ENCODE assay signal across 9 cellular contexts in genomic region chr15:84681822-84682221, GRCh38. TPM values are rescaled to one million over a fixed set of nuclear protein-coding genes. Genes with fewer than 3 reads are reported as not detected.
A peak's percentile ranks its signal among the peaks of the same experiment; 100 is the strongest.
DNase-seq lines count a peak whose midpoint lies in the region; ATAC-seq and TF ChIP-seq lines count a peak whose summit lies in the region.
"Had no signal": no experiment of that assay in that cellular context is flagged by ENCODE, and none has a peak within 500 bp of the region (broad histone marks: within the 10 kb centered on the region; RNA-seq: fewer than 3 reads in every experiment).

No MANE protein-coding gene starts in this region.

- H3K27me3 Mint-ChIP-seq in activated naive CD4-positive, alpha-beta T cell treated with anti-CD3 and anti-CD28 coated beads for 36 hours (ENCODE audit: low read depth): no peaks in the 10 kb centered on the region
- no peaks in the 10 kb centered on the region for H3K27me3 Mint-ChIP-seq in activated CD4-positive, alpha-beta memory T cell treated with anti-CD3 and anti-CD28 coated beads for 36 hours
- no peaks in the 10 kb centered on the region for H3K27me3 Mint-ChIP-seq in stimulated activated naive B cell treated with anti-CD40 and anti-IgM and Interleukin-4, amounts not matched to agents 10 μg/mL and 1 μg/mL and 100 μg/mL, for 72 hours

- H3K4me3 ChIP-seq in epithelial cell of proximal tubule (ENCODE audit: low read depth, low read length) (no peak overlapping the region), heart right ventricle (no peak overlapping the region)

- ATAC-seq in stimulated activated naive B cell treated with anti-CD40 and anti-IgM and Interleukin-4, amounts not matched to agents 10 μg/mL and 1 μg/mL and 100 μg/mL, for 72 hours (replicated peaks): peak in 1 of 2 donors; percentile 45
- ATAC-seq in heart right ventricle: no peak

- peak; percentile 38 for DNase-seq in activated naive CD4-positive, alpha-beta T cell treated with anti-CD3 and anti-CD28 coated beads for 36 hours
- DNase-seq in activated naive CD4-positive, alpha-beta T cell (lab: John Stamatoyannopoulos, UW): no peak
- peak; percentile 86 for DNase-seq in activated CD4-positive, alpha-beta memory T cell treated with anti-CD3 and anti-CD28 coated beads for 36 hours
- DNase-seq in epithelial cell of proximal tubule (ENCODE audit: low read depth): peak; percentile 73
- no peak for DNase-seq in stimulated activated naive B cell treated with anti-CD40 and anti-IgM and Interleukin-4, amounts not matched to agents 10 μg/mL and 1 μg/mL and 100 μg/mL, for 72 hours
- no peak for DNase-seq in D341Med (ENCODE audit: low spot score)
- no peak for DNase-seq in NCI-H2081 (lab: John Stamatoyannopoulos, UW)
- no peak for DNase-seq in heart right ventricle
- DNase-seq: NCI-H146 had no signal

- peaks cover 13% of the 10 kb centered on the region for H3K4me1 Mint-ChIP-seq in activated naive CD4-positive, alpha-beta T cell treated with anti-CD3 and anti-CD28 coated beads for 36 hours (ENCODE audit: low read depth)
- peaks cover 36% of the 10 kb centered on the region for H3K4me1 Mint-ChIP-seq in activated CD4-positive, alpha-beta memory T cell treated with anti-CD3 and anti-CD28 coated beads for 36 hours (ENCODE audit: low read depth)
- H3K4me1 Mint-ChIP-seq in stimulated activated naive B cell treated with anti-CD40 and anti-IgM and Interleukin-4, amounts not matched to agents 10 μg/mL and 1 μg/mL and 100 μg/mL, for 72 hours: peaks cover 9 to 25% of the 10 kb centered on the region in 2 donors

- CTCF ChIA-PET in activated naive CD4-positive, alpha-beta T cell treated with anti-CD3 and anti-CD28 coated beads for 36 hours (lab: Charles Lee): no interaction called here
- CTCF ChIA-PET in activated CD4-positive, alpha-beta memory T cell treated with anti-CD3 and anti-CD28 coated beads for 36 hours (lab: Charles Lee): interaction anchor here (0.7 to 1.4 kb wide), 5 partner anchors 13 to 246 kb away, joined by 3 to 5 read pairs (median 4); no protein-coding TSS in a partner anchor

- no peaks in the 10 kb centered on the region for H3K9me3 ChIP-seq in heart right ventricle

- TF ChIP-seq CTCF in epithelial cell of proximal tubule (conservative IDR thresholded peaks at IDR 0.05; ENCODE audit: low read depth, low read length): no peak
- TF ChIP-seq CTCF in heart right ventricle (IDR thresholded peaks at IDR 0.05): no peak

- H3K36me3 ChIP-seq in heart right ventricle: peaks cover 0 to 99% (median 23%) of the 10 kb centered on the region in 9 donors

- no peaks in the 10 kb centered on the region for H3K9me3 Mint-ChIP-seq in activated naive CD4-positive, alpha-beta T cell treated with anti-CD3 and anti-CD28 coated beads for 36 hours
- no peaks in the 10 kb centered on the region for H3K9me3 Mint-ChIP-seq in activated CD4-positive, alpha-beta memory T cell treated with anti-CD3 and anti-CD28 coated beads for 36 hours
- H3K9me3 Mint-ChIP-seq in stimulated activated naive B cell treated with anti-CD40 and anti-IgM and Interleukin-4, amounts not matched to agents 10 μg/mL and 1 μg/mL and 100 μg/mL, for 72 hours: no peaks in the 10 kb centered on the region

- no peak overlapping the region for H3K27ac Mint-ChIP-seq in activated naive CD4-positive, alpha-beta T cell treated with anti-CD3 and anti-CD28 coated beads for 36 hours
- peak overlapping the region; percentile 79 for H3K27ac Mint-ChIP-seq in activated CD4-positive, alpha-beta memory T cell treated with anti-CD3 and anti-CD28 coated beads for 36 hours
- peak overlapping the region; percentile 25 for H3K27ac Mint-ChIP-seq in stimulated activated naive B cell treated with anti-CD40 and anti-IgM and Interleukin-4, amounts not matched to agents 10 μg/mL and 1 μg/mL and 100 μg/mL, for 72 hours

- peaks cover 23% of the 10 kb centered on the region for H3K36me3 Mint-ChIP-seq in activated naive CD4-positive, alpha-beta T cell treated with anti-CD3 and anti-CD28 coated beads for 36 hours (ENCODE audit: low read depth)
- peaks cover 48% of the 10 kb centered on the region for H3K36me3 Mint-ChIP-seq in activated CD4-positive, alpha-beta memory T cell treated with anti-CD3 and anti-CD28 coated beads for 36 hours
- peaks cover 22 to 42% of the 10 kb centered on the region in 2 donors for H3K36me3 Mint-ChIP-seq in stimulated activated naive B cell treated with anti-CD40 and anti-IgM and Interleukin-4, amounts not matched to agents 10 μg/mL and 1 μg/mL and 100 μg/mL, for 72 hours

- no peaks in the 10 kb centered on the region for H3K27me3 ChIP-seq in heart right ventricle

- 77 to 94% methylated on average over 3 of the region's 3 CpGs for WGBS in heart right ventricle, 2 donors

- POLR2A ChIA-PET in activated CD4-positive, alpha-beta memory T cell treated with anti-CD3 and anti-CD28 coated beads for 36 hours (lab: Charles Lee): interaction anchor here (0.5 to 1.0 kb wide), 3 partner anchors 8 to 54 kb away, joined by 3 read pairs; no protein-coding TSS in a partner anchor

- peak overlapping the region in 1 of 10 donors; percentile 15 for H3K27ac ChIP-seq in heart right ventricle

- no peak overlapping the region for H3K4me3 Mint-ChIP-seq in activated naive CD4-positive, alpha-beta T cell treated with anti-CD3 and anti-CD28 coated beads for 36 hours
- H3K4me3 Mint-ChIP-seq in activated CD4-positive, alpha-beta memory T cell treated with anti-CD3 and anti-CD28 coated beads for 36 hours: no peak overlapping the region
- no peak overlapping the region for H3K4me3 Mint-ChIP-seq in stimulated activated naive B cell treated with anti-CD40 and anti-IgM and Interleukin-4, amounts not matched to agents 10 μg/mL and 1 μg/mL and 100 μg/mL, for 72 hours

- peaks cover 0 to 30% (median 0%) of the 10 kb centered on the region in 9 donors for H3K4me1 ChIP-seq in heart right ventricle

- intact Hi-C loops in activated naive CD4-positive, alpha-beta T cell treated with anti-CD3 and anti-CD28 coated beads for 36 hours (cut with micrococcal nuclease): no loop called here
- intact Hi-C loops in activated CD4-positive, alpha-beta memory T cell treated with anti-CD3 and anti-CD28 coated beads for 36 hours (cut with micrococcal nuclease): loop anchor here (1.0 kb wide), 1 partner anchor 13 kb away; no protein-coding TSS in a partner anchor
- intact Hi-C loops in heart right ventricle (cut with DNase I): no loop called here

RNA-seq across cellular contexts. Expression of gene NMB, which starts 23.8 kb away (rescaled TPM):
- total RNA-seq in activated naive CD4-positive, alpha-beta T cell treated with anti-CD3 and anti-CD28 coated beads for 36 hours: 1 to 10 TPM; 5.1 to 5.7 TPM
- 1 to 10 TPM; 6.2 to 7.8 TPM for total RNA-seq in activated CD4-positive, alpha-beta memory T cell treated with anti-CD3 and anti-CD28 coated beads for 36 hours
- total RNA-seq in epithelial cell of proximal tubule (16.1 and 17.4 TPM in 2 replicates), heart right ventricle (1 to 10 TPM in 9 of 10 donors, under 1 TPM in 1; 0.96 to 6.6 (median 2.1) TPM)
- polyA plus RNA-seq in heart right ventricle: 1 to 10 TPM; 2.3 to 8.0 TPM

RNA-seq across cellular contexts. Expression of gene WDR73, which starts 27.7 kb away (rescaled TPM):
- 1 to 10 TPM; 9.5 to 9.9 TPM for total RNA-seq in activated naive CD4-positive, alpha-beta T cell treated with anti-CD3 and anti-CD28 coated beads for 36 hours
- 10 to 100 TPM; 13.7 to 14.9 TPM for total RNA-seq in activated CD4-positive, alpha-beta memory T cell treated with anti-CD3 and anti-CD28 coated beads for 36 hours
- total RNA-seq in epithelial cell of proximal tubule: 14.7 and 20.5 TPM in 2 replicates
- total RNA-seq in heart right ventricle: 10 to 100 TPM; 10.4 to 16.0 (median 13.9) TPM
- 10 to 100 TPM; 16.7 to 18.4 TPM for polyA plus RNA-seq in heart right ventricle

RNA-seq across cellular contexts. Expression of gene SEC11A, which starts 34.1 kb away (rescaled TPM):
- 10 to 100 TPM; 87.2 to 99.1 TPM for total RNA-seq in activated naive CD4-positive, alpha-beta T cell treated with anti-CD3 and anti-CD28 coated beads for 36 hours
- total RNA-seq in activated CD4-positive, alpha-beta memory T cell treated with anti-CD3 and anti-CD28 coated beads for 36 hours: 100 to 1,000 TPM; 132 to 136 TPM
- 192 and 236 TPM in 2 replicates for total RNA-seq in epithelial cell of proximal tubule
- 10 to 100 TPM; 65.9 to 93.8 (median 75.0) TPM for total RNA-seq in heart right ventricle
- polyA plus RNA-seq in heart right ventricle: 100 to 1,000 TPM in 1 of 2 donors, 10 to 100 TPM in 1; 77.7 to 123 TPM

Comparison
In these comparisons a context has a peak if more than half of its experiments do, and no peak if none do; other contexts are left out.
1. DNase-seq: peak in activated naive CD4-positive, alpha-beta T cell treated with anti-CD3 and anti-CD28 coated beads for 36 hours (single experiment), activated CD4-positive, alpha-beta memory T cell treated with anti-CD3 and anti-CD28 coated beads for 36 hours (single experiment) and epithelial cell of proximal tubule (single experiment); none in activated naive CD4-positive, alpha-beta T cell (0 of 4), stimulated activated naive B cell treated with anti-CD40 and anti-IgM and Interleukin-4, amounts not matched to agents 10 μg/mL and 1 μg/mL and 100 μg/mL, for 72 hours (single experiment), D341Med (single experiment), NCI-H2081 (0 of 2) and heart right ventricle (0 of 2).